1 cellular context compared by ENCODE assay signal in the genomic region with DNA sequence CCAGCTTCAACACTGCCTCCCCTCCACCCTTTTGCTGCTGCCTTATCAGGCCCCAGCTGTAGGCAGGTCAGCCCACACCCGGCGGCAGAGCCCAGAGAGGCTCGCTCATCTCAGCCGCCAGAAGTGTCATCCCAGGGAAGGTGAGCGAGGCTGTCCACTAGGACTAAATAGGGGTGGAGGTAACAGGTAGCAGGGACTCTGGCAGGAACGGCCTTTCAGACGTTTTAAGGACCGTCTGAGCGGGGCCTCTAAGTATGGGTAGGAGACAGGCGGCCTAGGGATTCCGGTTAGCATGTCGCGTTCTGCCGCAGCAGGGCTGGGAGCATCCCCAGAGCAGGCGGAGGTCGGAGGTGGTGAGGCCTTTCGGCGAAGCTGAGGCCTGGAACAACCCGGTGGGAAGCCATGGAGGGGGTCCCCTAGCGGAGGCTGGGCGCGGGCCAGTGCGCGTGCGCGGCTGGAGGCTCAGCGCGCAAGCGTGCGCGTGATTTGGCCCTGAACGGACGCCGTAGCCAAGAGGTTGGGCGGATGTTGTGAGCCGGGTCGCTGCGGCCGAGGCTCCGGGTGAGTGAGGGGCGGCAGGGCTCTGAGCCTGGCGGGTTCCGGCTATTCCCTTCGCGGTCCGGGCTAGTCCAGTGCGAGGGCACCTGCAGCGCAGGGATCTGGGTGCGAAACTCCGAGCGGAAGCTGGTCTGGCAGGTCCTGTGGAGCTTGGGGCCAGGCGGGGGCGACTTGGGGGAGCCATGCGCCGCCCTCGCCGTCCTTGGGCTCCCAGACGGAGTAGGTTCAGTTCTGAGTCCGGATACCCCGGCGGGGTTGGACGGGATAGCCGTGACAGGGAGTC.
TF ChIP-seq lines count a peak whose summit lies in the region.

MST1 (minus strand) TSS at position 429 of the 841 bp plus-strand sequence. CDS start 783 bp downstream, outside the sequence.
RNF123 (plus strand) TSS at position 512 of the 841 bp plus-strand sequence. CDS start 1,609 bp downstream, outside the sequence.

TF ChIP-seq in HepG2, 621 proteins besides CTCF, POLR2A, EP300 and RAD21 (continued from another document and continues in another):
- TF ChIP-seq, protein P1, sequence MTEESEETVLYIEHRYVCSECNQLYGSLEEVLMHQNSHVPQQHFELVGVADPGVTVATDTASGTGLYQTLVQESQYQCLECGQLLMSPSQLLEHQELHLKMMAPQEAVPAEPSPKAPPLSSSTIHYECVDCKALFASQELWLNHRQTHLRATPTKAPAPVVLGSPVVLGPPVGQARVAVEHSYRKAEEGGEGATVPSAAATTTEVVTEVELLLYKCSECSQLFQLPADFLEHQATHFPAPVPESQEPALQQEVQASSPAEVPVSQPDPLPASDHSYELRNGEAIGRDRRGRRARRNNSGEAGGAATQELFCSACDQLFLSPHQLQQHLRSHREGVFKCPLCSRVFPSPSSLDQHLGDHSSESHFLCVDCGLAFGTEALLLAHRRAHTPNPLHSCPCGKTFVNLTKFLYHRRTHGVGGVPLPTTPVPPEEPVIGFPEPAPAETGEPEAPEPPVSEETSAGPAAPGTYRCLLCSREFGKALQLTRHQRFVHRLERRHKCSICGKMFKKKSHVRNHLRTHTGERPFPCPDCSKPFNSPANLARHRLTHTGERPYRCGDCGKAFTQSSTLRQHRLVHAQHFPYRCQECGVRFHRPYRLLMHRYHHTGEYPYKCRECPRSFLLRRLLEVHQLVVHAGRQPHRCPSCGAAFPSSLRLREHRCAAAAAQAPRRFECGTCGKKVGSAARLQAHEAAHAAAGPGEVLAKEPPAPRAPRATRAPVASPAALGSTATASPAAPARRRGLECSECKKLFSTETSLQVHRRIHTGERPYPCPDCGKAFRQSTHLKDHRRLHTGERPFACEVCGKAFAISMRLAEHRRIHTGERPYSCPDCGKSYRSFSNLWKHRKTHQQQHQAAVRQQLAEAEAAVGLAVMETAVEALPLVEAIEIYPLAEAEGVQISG (CRISPR knock-in tag; IDR thresholded peaks at IDR 0.05): peak; percentile 87
- TF ChIP-seq GTF2F1 (IDR thresholded peaks at IDR 0.05; ENCODE audit: low read length) (no peak), SNRNP70 (IDR thresholded peaks at IDR 0.05; ENCODE audit: low read depth, low read length) (no peak), ONECUT2 (CRISPR knock-in tag; IDR thresholded peaks at IDR 0.05) (no peak), PAXIP1 (CRISPR knock-in tag; conservative IDR thresholded peaks at IDR 0.05) (peak; percentile 57; the same call in 1 of the 2 replicates), SRSF1 (optimal IDR thresholded peaks at IDR 0.05; ENCODE audit: low read depth, low read length) (no peak), KAT2B (IDR thresholded peaks at IDR 0.05; ENCODE audit: borderline replicate concordance, low read depth, low read length) (no peak), ELF1 (CRISPR knock-in tag; IDR thresholded peaks at IDR 0.05) (peak; percentile 76), ZNF431 (CRISPR knock-in tag; IDR thresholded peaks at IDR 0.05; ENCODE audit: borderline replicate concordance, low read depth) (no peak), KDM5B (CRISPR knock-in tag; IDR thresholded peaks at IDR 0.05; ENCODE audit: borderline replicate concordance) (peak; percentile 55; the same call in 1 of the 2 replicates), ZNF747 (CRISPR knock-in tag; IDR thresholded peaks at IDR 0.05; ENCODE audit: borderline replicate concordance) (peak; percentile 58; the same call in 1 of the 2 replicates), GTF3A (CRISPR knock-in tag; conservative IDR thresholded peaks at IDR 0.05) (0 out of 2 replicates have a peak, but pooled peaks have one; percentile 53), ZNF776 (CRISPR knock-in tag; IDR thresholded peaks at IDR 0.05) (no peak; the same call in 1 of the 2 replicates), ZNF441 (CRISPR knock-in tag; IDR thresholded peaks at IDR 0.05; ENCODE audit: borderline replicate concordance) (no peak; the same call in 1 of the 2 replicates), SRF (IDR thresholded peaks at IDR 0.05; ENCODE audit: low read depth, low read length) (no peak), ATF7 (IDR thresholded peaks at IDR 0.05) (no peak), ATF7 (CRISPR knock-in tag; IDR thresholded peaks at IDR 0.05) (0 out of 2 replicates have a peak, but pooled peaks have one; percentile 22), DBP (CRISPR knock-in tag; IDR thresholded peaks at IDR 0.05; ENCODE audit: not compliant biosample characterization) (no peak), ZNF691 (CRISPR knock-in tag; IDR thresholded peaks at IDR 0.05; ENCODE audit: borderline replicate concordance, low read depth) (peak; percentile 71; the same call in 1 of the 2 replicates), ZBTB21 (CRISPR knock-in tag; IDR thresholded peaks at IDR 0.05) (0 out of 2 replicates have a peak, but pooled peaks have one; percentile 42), ZBTB1 (CRISPR knock-in tag; IDR thresholded peaks at IDR 0.05; ENCODE audit: borderline replicate concordance) (no peak), NCOA2 (CRISPR knock-in tag; IDR thresholded peaks at IDR 0.05) (peak; percentile 6; the same call in 1 of the 2 replicates), NONO (IDR thresholded peaks at IDR 0.05) (no peak), NONO (CRISPR knock-in tag; conservative IDR thresholded peaks at IDR 0.05) (peak; percentile 88), RFX5 (IDR thresholded peaks at IDR 0.05; ENCODE audit: low read depth, low read length) (no peak), TBP (CRISPR knock-in tag; IDR thresholded peaks at IDR 0.05) (no peak), ADNP (CRISPR knock-in tag; IDR thresholded peaks at IDR 0.05) (no peak), HNF4A (CRISPR knock-in tag; IDR thresholded peaks at IDR 0.05) (no peak), ZNF724P (CRISPR knock-in tag; IDR thresholded peaks at IDR 0.05; ENCODE audit: borderline replicate concordance) (peak; percentile 88; the same call in 1 of the 2 replicates), MBNL3 (CRISPR knock-in tag; conservative IDR thresholded peaks at IDR 0.05) (no peak), LBX2 (CRISPR knock-in tag; IDR thresholded peaks at IDR 0.05; ENCODE audit: borderline replicate concordance) (0 out of 2 replicates have a peak, but pooled peaks have one; percentile 36), PLRG1 (conservative IDR thresholded peaks at IDR 0.05) (no peak), TEAD2 (CRISPR knock-in tag; IDR thresholded peaks at IDR 0.05) (no peak), ZNF644 (CRISPR knock-in tag; IDR thresholded peaks at IDR 0.05; ENCODE audit: low read depth) (no peak), ZSCAN25 (CRISPR knock-in tag; IDR thresholded peaks at IDR 0.05) (peak; percentile 62; the same call in 1 of the 2 replicates), PRMT3 (CRISPR knock-in tag; IDR thresholded peaks at IDR 0.05; ENCODE audit: borderline replicate concordance, low read depth) (no peak; the same call in 1 of the 2 replicates), ZNF30 (CRISPR knock-in tag; IDR thresholded peaks at IDR 0.05) (no peak; the same call in 1 of the 2 replicates), NR2F6 (IDR thresholded peaks at IDR 0.05) (no peak), NR2F6 (CRISPR knock-in tag; IDR thresholded peaks at IDR 0.05) (no peak; the same call in 1 of the 2 replicates), ZKSCAN1 (IDR thresholded peaks at IDR 0.05; ENCODE audit: low read length) (no peak), SIN3B (IDR thresholded peaks at IDR 0.05; ENCODE audit: low read length) (peak; percentile 82), NR2C2 (CRISPR knock-in tag; IDR thresholded peaks at IDR 0.05; ENCODE audit: borderline replicate concordance) (peak; percentile 86), SOX13 (IDR thresholded peaks at IDR 0.05) (no peak), SOX13 (CRISPR knock-in tag; conservative IDR thresholded peaks at IDR 0.05 in 1 of 2, IDR thresholded peaks at IDR 0.05 in 1 of 2) (no peak), MAFG (CRISPR knock-in tag; IDR thresholded peaks at IDR 0.05) (no peak)
- TF ChIP-seq, protein P2, sequence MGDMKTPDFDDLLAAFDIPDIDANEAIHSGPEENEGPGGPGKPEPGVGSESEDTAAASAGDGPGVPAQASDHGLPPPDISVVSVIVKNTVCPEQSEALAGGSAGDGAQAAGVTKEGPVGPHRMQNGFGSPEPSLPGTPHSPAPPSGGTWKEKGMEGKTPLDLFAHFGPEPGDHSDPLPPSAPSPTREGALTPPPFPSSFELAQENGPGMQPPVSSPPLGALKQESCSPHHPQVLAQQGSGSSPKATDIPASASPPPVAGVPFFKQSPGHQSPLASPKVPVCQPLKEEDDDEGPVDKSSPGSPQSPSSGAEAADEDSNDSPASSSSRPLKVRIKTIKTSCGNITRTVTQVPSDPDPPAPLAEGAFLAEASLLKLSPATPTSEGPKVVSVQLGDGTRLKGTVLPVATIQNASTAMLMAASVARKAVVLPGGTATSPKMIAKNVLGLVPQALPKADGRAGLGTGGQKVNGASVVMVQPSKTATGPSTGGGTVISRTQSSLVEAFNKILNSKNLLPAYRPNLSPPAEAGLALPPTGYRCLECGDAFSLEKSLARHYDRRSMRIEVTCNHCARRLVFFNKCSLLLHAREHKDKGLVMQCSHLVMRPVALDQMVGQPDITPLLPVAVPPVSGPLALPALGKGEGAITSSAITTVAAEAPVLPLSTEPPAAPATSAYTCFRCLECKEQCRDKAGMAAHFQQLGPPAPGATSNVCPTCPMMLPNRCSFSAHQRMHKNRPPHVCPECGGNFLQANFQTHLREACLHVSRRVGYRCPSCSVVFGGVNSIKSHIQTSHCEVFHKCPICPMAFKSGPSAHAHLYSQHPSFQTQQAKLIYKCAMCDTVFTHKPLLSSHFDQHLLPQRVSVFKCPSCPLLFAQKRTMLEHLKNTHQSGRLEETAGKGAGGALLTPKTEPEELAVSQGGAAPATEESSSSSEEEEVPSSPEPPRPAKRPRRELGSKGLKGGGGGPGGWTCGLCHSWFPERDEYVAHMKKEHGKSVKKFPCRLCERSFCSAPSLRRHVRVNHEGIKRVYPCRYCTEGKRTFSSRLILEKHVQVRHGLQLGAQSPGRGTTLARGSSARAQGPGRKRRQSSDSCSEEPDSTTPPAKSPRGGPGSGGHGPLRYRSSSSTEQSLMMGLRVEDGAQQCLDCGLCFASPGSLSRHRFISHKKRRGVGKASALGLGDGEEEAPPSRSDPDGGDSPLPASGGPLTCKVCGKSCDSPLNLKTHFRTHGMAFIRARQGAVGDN (CRISPR knock-in tag; IDR thresholded peaks at IDR 0.05): peak; percentile 82
- TF ChIP-seq, protein P3, sequence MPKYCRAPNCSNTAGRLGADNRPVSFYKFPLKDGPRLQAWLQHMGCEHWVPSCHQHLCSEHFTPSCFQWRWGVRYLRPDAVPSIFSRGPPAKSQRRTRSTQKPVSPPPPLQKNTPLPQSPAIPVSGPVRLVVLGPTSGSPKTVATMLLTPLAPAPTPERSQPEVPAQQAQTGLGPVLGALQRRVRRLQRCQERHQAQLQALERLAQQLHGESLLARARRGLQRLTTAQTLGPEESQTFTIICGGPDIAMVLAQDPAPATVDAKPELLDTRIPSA (CRISPR knock-in tag; IDR thresholded peaks at IDR 0.05; ENCODE audit: borderline replicate concordance): no peak; the same call in 1 of the 2 replicates
- TF ChIP-seq, protein P4, sequence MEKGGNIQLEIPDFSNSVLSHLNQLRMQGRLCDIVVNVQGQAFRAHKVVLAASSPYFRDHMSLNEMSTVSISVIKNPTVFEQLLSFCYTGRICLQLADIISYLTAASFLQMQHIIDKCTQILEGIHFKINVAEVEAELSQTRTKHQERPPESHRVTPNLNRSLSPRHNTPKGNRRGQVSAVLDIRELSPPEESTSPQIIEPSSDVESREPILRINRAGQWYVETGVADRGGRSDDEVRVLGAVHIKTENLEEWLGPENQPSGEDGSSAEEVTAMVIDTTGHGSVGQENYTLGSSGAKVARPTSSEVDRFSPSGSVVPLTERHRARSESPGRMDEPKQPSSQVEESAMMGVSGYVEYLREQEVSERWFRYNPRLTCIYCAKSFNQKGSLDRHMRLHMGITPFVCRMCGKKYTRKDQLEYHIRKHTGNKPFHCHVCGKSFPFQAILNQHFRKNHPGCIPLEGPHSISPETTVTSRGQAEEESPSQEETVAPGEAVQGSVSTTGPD (CRISPR knock-in tag; IDR thresholded peaks at IDR 0.05): no peak
- TF ChIP-seq, protein P5, sequence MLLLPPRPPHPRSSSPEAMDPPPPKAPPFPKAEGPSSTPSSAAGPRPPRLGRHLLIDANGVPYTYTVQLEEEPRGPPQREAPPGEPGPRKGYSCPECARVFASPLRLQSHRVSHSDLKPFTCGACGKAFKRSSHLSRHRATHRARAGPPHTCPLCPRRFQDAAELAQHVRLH (CRISPR knock-in tag; IDR thresholded peaks at IDR 0.05; ENCODE audit: borderline replicate concordance, low read depth): peak; percentile 79; the same call in 1 of the 2 replicates
